1 cellular context compared by ENCODE assay signal in the genomic region with DNA sequence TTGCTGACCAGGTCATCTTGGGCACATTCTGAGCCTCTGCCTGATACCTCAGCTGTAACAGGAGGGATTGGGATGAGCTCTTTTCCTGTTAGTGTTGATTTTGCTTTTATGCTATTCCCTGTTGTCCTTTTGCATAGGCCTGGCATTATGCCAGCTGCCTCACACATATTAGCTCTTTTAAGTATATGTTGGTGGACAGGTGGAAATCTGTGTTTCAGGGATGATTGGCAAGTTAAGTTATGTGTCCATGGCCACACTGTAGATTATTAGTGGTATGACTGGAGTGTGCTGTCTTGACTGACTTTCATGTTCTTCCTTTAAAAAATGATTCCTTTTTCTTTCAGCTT.
TF ChIP-seq lines count a peak whose summit lies in the region.

No MANE protein-coding gene starts in this region.

TF ChIP-seq in K562, 482 proteins besides CTCF, POLR2A, EP300 and RAD21:
- TF ChIP-seq, protein P1, sequence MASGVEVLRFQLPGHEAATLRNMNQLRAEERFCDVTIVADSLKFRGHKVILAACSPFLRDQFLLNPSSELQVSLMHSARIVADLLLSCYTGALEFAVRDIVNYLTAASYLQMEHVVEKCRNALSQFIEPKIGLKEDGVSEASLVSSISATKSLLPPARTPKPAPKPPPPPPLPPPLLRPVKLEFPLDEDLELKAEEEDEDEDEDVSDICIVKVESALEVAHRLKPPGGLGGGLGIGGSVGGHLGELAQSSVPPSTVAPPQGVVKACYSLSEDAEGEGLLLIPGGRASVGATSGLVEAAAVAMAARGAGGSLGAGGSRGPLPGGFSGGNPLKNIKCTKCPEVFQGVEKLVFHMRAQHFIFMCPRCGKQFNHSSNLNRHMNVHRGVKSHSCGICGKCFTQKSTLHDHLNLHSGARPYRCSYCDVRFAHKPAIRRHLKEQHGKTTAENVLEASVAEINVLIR (CRISPR knock-in tag; IDR thresholded peaks at IDR 0.05) = no peak
- peak; percentile 54 for TF ChIP-seq NFIX (CRISPR knock-in tag; IDR thresholded peaks at IDR 0.05; ENCODE audit: low read depth)
- no peak for TF ChIP-seq TOE1 (IDR thresholded peaks at IDR 0.05; ENCODE audit: borderline replicate concordance)
- TF ChIP-seq TOE1 (CRISPR knock-in tag; IDR thresholded peaks at IDR 0.05; ENCODE audit: borderline replicate concordance, low read depth) = no peak
- no peak for TF ChIP-seq TAL1 (IDR thresholded peaks at IDR 0.05)
- TF ChIP-seq BRCA1 (IDR thresholded peaks at IDR 0.05) = no peak
- no peak for TF ChIP-seq BRCA1 (CRISPR knock-in tag; IDR thresholded peaks at IDR 0.05)
- TF ChIP-seq, protein P2, sequence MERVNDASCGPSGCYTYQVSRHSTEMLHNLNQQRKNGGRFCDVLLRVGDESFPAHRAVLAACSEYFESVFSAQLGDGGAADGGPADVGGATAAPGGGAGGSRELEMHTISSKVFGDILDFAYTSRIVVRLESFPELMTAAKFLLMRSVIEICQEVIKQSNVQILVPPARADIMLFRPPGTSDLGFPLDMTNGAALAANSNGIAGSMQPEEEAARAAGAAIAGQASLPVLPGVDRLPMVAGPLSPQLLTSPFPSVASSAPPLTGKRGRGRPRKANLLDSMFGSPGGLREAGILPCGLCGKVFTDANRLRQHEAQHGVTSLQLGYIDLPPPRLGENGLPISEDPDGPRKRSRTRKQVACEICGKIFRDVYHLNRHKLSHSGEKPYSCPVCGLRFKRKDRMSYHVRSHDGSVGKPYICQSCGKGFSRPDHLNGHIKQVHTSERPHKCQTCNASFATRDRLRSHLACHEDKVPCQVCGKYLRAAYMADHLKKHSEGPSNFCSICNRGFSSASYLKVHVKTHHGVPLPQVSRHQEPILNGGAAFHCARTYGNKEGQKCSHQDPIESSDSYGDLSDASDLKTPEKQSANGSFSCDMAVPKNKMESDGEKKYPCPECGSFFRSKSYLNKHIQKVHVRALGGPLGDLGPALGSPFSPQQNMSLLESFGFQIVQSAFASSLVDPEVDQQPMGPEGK (CRISPR knock-in tag; IDR thresholded peaks at IDR 0.05; ENCODE audit: borderline replicate concordance) = no peak
- no peak for TF ChIP-seq SIX5 (IDR thresholded peaks at IDR 0.05; ENCODE audit: borderline replicate concordance in 1 of 2, insufficient read depth in 1 of 2, low read depth in 1 of 2, low read length in 2 of 2)
- TF ChIP-seq, protein P3, sequence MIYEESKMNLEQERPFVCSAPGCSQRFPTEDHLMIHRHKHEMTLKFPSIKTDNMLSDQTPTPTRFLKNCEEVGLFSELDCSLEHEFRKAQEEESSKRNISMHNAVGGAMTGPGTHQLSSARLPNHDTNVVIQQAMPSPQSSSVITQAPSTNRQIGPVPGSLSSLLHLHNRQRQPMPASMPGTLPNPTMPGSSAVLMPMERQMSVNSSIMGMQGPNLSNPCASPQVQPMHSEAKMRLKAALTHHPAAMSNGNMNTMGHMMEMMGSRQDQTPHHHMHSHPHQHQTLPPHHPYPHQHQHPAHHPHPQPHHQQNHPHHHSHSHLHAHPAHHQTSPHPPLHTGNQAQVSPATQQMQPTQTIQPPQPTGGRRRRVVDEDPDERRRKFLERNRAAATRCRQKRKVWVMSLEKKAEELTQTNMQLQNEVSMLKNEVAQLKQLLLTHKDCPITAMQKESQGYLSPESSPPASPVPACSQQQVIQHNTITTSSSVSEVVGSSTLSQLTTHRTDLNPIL (CRISPR knock-in tag; IDR thresholded peaks at IDR 0.05) = no peak
- TF ChIP-seq NFIC (IDR thresholded peaks at IDR 0.05) = peak; percentile 88
- TF ChIP-seq, protein P4, sequence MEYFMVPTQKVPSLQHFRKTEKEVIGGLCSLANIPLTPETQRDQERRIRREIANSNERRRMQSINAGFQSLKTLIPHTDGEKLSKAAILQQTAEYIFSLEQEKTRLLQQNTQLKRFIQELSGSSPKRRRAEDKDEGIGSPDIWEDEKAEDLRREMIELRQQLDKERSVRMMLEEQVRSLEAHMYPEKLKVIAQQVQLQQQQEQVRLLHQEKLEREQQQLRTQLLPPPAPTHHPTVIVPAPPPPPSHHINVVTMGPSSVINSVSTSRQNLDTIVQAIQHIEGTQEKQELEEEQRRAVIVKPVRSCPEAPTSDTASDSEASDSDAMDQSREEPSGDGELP (CRISPR knock-in tag; IDR thresholded peaks at IDR 0.05; ENCODE audit: borderline replicate concordance) = no peak
- TF ChIP-seq ASH1L (IDR thresholded peaks at IDR 0.05; ENCODE audit: borderline replicate concordance, low read depth, partially characterized antibody) = no peak
- no peak for TF ChIP-seq KLF16 (IDR thresholded peaks at IDR 0.05)
